In the genomic region with DNA sequence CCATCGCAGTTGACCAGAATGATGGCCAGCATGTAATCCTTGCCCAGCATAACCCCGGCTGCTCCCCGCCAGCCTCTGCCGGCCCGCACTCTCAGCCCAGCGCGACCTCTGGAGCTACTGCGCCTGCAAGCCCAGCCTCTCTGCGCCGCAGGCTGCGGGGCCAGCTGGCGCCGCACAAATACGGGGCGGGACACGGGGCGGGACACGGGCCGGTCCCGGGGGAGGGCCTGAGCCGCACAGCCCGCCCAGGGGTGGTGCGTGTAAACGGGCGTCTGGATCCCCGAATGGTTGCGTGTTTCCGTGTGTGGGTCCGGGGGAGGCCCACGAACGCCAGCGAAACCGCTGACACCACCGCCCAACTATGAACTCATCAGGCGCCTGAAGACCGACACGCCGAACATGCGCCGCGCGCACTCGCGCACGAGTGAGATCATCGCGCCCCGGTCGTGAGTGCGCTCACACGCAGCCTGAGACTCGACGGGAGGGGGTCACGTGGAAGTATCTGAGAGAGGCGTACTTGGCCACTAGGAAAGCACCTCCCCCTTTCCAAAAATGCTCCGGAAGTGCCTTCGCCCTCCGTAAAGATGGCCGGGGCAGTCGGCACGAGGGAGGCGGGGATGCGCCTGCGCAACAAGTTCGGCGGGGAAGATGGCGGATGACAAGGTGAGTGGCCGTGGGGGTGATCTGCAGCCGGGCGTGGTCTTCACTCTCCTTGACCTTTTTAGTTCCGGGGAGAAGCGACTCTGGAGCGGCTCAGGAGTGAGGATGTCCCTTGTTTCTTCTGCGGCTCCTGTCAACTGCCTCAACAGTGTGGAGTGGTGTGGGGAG, we compare ENCODE assay signal across 8 cellular contexts. TPM values are rescaled to one million over a fixed set of nuclear protein-coding genes. Genes with fewer than 3 reads are reported as not detected.
DNase-seq lines count a peak whose midpoint lies in the region; ATAC-seq and TF ChIP-seq lines count a peak whose summit lies in the region.

A gene with protein sequence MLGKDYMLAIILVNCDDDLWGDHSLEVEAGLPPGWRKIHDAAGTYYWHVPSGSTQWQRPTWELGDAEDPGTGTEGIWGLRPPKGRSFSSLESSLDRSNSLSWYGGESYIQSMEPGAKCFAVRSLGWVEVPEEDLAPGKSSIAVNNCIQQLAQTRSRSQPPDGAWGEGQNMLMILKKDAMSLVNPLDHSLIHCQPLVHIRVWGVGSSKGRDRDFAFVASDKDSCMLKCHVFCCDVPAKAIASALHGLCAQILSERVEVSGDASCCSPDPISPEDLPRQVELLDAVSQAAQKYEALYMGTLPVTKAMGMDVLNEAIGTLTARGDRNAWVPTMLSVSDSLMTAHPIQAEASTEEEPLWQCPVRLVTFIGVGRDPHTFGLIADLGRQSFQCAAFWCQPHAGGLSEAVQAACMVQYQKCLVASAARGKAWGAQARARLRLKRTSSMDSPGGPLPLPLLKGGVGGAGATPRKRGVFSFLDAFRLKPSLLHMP (minus strand): TSS at position 403 of the 828 bp plus-strand sequence. CDS start 353 bp downstream, at position 50.
A gene with protein sequence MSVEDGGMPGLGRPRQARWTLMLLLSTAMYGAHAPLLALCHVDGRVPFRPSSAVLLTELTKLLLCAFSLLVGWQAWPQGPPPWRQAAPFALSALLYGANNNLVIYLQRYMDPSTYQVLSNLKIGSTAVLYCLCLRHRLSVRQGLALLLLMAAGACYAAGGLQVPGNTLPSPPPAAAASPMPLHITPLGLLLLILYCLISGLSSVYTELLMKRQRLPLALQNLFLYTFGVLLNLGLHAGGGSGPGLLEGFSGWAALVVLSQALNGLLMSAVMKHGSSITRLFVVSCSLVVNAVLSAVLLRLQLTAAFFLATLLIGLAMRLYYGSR (plus strand): TSS at position 633 of the 828 bp plus-strand sequence. CDS start 2,342 bp downstream, outside the sequence.

- TF ChIP-seq CTCF in ascending aorta (IDR thresholded peaks at IDR 0.05) (no peak), uterus (IDR thresholded peaks at IDR 0.05) (peak in 1 of 4 experiments; percentile 29)

- under 1% methylated on average over 74 of the region's 74 CpGs for WGBS in right cardiac atrium

- H3K9me3 Mint-ChIP-seq in T-helper 2 cell treated with Interferon-gamma antibody and Interleukin-4, amounts not matched to agents 5 μg/mL and 100 μg/mL, for 36 hours, result no peaks in the 10 kb centered on the region

- peaks cover 31% of the 10 kb centered on the region for H3K4me1 Mint-ChIP-seq in T-helper 2 cell treated with Interferon-gamma antibody and Interleukin-4, amounts not matched to agents 5 μg/mL and 100 μg/mL, for 36 hours (ENCODE audit: low read depth)

- ATAC-seq in GM18498 (IDR thresholded peaks at IDR 0.05; ENCODE audit: unreplicated experiment) (peak; percentile 89), HG02943 (IDR thresholded peaks at IDR 0.05; ENCODE audit: low read depth, unreplicated experiment) (peak; percentile 82), right cardiac atrium (peak; percentile 94 to 96)

- DNase-seq in NCI-H1930 (lab: John Stamatoyannopoulos, UW), result peak; percentile 89 to 90
- peak; percentile 97 for DNase-seq in T-helper 2 cell treated with Interferon-gamma antibody and Interleukin-4, amounts not matched to agents 5 μg/mL and 100 μg/mL, for 36 hours (ENCODE audit: low spot score)
- peak; percentile 96 to 99 for DNase-seq in ascending aorta (ENCODE audit: low spot score in 2 of 2)
- peak; percentile 98 for DNase-seq in right cardiac atrium
- peak; percentile 92 for DNase-seq in pulmonary artery endothelial cell (ENCODE audit: low read depth, low spot score)
- peak; percentile 97 to 98 for DNase-seq in uterus

- intact Hi-C loops in ascending aorta (cut with DNase I) (loop anchor here (1.0 to 2.0 kb wide), 4 partner anchors 16 to 164 kb away; a partner anchor contains a TSS), right cardiac atrium (cut with DNase I) (loop anchor here in 3 of 4 donors (5.0 to 10.0 kb wide), 2 partner anchors 68 to 70 kb away; a partner anchor contains a TSS), uterus (cut with DNase I; ENCODE audit: low total_unique reads) (no loop called here)

- peak within 1 kb of the TSS; percentile 88 to 92 for H3K4me3 ChIP-seq in ascending aorta
- H3K4me3 ChIP-seq in right cardiac atrium (ENCODE audit: low read length), result peak within 1 kb of the TSS; percentile 58
- peak within 1 kb of the TSS; percentile 52 to 82 for H3K4me3 ChIP-seq in uterus

- peak within 1 kb of the TSS; percentile 93 for H3K27ac Mint-ChIP-seq in T-helper 2 cell treated with Interferon-gamma antibody and Interleukin-4, amounts not matched to agents 5 μg/mL and 100 μg/mL, for 36 hours

- H3K4me1 ChIP-seq in ascending aorta, result peaks cover 16 to 24% of the 10 kb centered on the region in 2 donors
- H3K4me1 ChIP-seq in right cardiac atrium (ENCODE audit: control insufficient read depth, insufficient read depth, low read length), result peaks cover 14% of the 10 kb centered on the region
- H3K4me1 ChIP-seq in uterus, result peaks cover 8 to 17% of the 10 kb centered on the region in 2 donors

- TF ChIP-seq POLR2A in uterus (IDR thresholded peaks at IDR 0.05), result peak; percentile 76 to 88

- H3K27me3 ChIP-seq in ascending aorta (no peaks in the 10 kb centered on the region), right cardiac atrium (ENCODE audit: control insufficient read depth, insufficient read depth) (no peaks in the 10 kb centered on the region), uterus (no peaks in the 10 kb centered on the region)

- H3K36me3 Mint-ChIP-seq in T-helper 2 cell treated with Interferon-gamma antibody and Interleukin-4, amounts not matched to agents 5 μg/mL and 100 μg/mL, for 36 hours (ENCODE audit: low read depth), result peaks cover 37% of the 10 kb centered on the region

- no peaks in the 10 kb centered on the region for H3K27me3 Mint-ChIP-seq in T-helper 2 cell treated with Interferon-gamma antibody and Interleukin-4, amounts not matched to agents 5 μg/mL and 100 μg/mL, for 36 hours (ENCODE audit: low read depth)

- peak within 1 kb of the TSS; percentile 92 for H3K4me3 Mint-ChIP-seq in T-helper 2 cell treated with Interferon-gamma antibody and Interleukin-4, amounts not matched to agents 5 μg/mL and 100 μg/mL, for 36 hours

- H3K9me3 ChIP-seq in ascending aorta, result no peaks in the 10 kb centered on the region
- no peaks in the 10 kb centered on the region for H3K9me3 ChIP-seq in right cardiac atrium (ENCODE audit: control insufficient read depth, low read length)
- H3K9me3 ChIP-seq in uterus, result no peaks in the 10 kb centered on the region

- peaks cover 24 to 37% of the 10 kb centered on the region in 2 donors for H3K36me3 ChIP-seq in ascending aorta
- H3K36me3 ChIP-seq in uterus, result no peaks in the 10 kb centered on the region

- H3K27ac ChIP-seq in ascending aorta (peak within 1 kb of the TSS; percentile 92 to 93), right cardiac atrium (ENCODE audit: low read length) (peak within 1 kb of the TSS; percentile 84), uterus (peak within 1 kb of the TSS; percentile 81 to 94)

RNA-seq across cellular contexts. Expression of the first gene that starts in this region (rescaled TPM):
- 47.3 TPM for total RNA-seq in ascending aorta
- 10 to 100 TPM; 13.2 to 19.2 (median 16.0) TPM for total RNA-seq in right cardiac atrium
- 16.7 TPM for polyA plus RNA-seq in right cardiac atrium
- total RNA-seq in pulmonary artery endothelial cell, result 5.1 and 5.5 TPM in 2 replicates
- total RNA-seq in uterus, result 10 to 100 TPM in 3 of 4 donors, 1 to 10 TPM in 1; 6.5 to 54.7 (median 27.4) TPM

RNA-seq across cellular contexts. Expression of the second gene that starts in this region (rescaled TPM):
- total RNA-seq in ascending aorta, result 46.2 TPM
- 10 to 100 TPM; 58.2 to 77.3 (median 71.0) TPM for total RNA-seq in right cardiac atrium
- 44.6 TPM for polyA plus RNA-seq in right cardiac atrium
- total RNA-seq in pulmonary artery endothelial cell, result 22.6 and 30.7 TPM in 2 replicates
- 10 to 100 TPM in 3 of 4 donors, 1 to 10 TPM in 1; 6.4 to 39.7 (median 21.7) TPM for total RNA-seq in uterus

Comparison
In these comparisons a context has a peak if more than half of its experiments do, and no peak if none do; other contexts are left out.
1. Peak in every context shown above with its lines: DNase-seq, ATAC-seq, H3K4me3 ChIP-seq and H3K27ac ChIP-seq.